ENCODE assay signal across 2 cellular contexts in the genomic region with DNA sequence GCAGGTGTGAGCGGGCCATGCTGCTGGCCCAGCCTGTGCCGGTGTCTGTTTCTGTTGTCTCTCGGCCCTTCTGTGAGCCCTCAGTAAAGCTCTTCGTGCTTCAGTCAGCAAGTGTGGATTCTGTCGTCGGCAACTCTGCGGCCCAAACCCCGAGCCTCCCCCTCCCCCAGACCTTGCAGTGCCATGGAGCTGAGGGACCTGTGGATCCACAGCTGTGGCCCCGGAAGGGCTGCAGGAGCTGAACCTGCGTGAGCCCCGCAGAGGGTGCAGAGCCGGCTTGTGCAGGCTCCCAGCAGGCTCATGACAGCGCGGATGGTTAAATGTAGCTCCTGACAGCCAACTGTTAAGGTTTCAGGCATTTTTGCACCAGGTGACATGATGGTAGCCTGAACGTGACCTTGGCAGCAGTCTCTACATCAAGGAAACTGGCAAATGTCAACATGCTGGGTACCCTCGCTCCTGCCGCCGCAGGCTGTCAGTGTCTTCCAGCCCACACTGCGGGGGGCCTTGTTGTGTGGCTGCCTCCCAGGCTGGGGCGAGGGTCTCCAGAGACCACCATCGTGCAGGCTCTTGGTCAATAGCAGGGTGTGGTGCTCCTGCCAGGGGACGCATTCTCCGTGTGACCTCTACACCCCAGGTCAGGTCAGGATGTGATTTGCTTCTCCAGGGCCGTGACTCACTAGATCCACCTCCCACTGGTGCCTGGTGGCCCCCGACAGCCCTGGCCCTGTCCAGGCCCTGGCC.
TF ChIP-seq lines count a peak whose summit lies in the region.

No MANE protein-coding gene starts in this region.

TF ChIP-seq in HCT116, 20 proteins besides CTCF, POLR2A, EP300 and RAD21:
- no peak for TF ChIP-seq YY1 (IDR thresholded peaks at IDR 0.05; ENCODE audit: extremely low read depth, insufficient replicate concordance, low read depth, low read length)
- no peak for TF ChIP-seq EZH2phosphoT487 (IDR thresholded peaks at IDR 0.05; ENCODE audit: borderline replicate concordance)
- TF ChIP-seq SP1 (IDR thresholded peaks at IDR 0.05; ENCODE audit: low read depth) = no peak
- TF ChIP-seq CEBPB (IDR thresholded peaks at IDR 0.05; ENCODE audit: low read depth) = no peak
- no peak for TF ChIP-seq ZFX (IDR thresholded peaks at IDR 0.05)
- no peak for TF ChIP-seq SRF (IDR thresholded peaks at IDR 0.05; ENCODE audit: low read depth)
- no peak for TF ChIP-seq CBX3 (IDR thresholded peaks at IDR 0.05; ENCODE audit: low read depth)
- TF ChIP-seq, protein P1, sequence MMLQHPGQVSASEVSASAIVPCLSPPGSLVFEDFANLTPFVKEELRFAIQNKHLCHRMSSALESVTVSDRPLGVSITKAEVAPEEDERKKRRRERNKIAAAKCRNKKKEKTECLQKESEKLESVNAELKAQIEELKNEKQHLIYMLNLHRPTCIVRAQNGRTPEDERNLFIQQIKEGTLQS (IDR thresholded peaks at IDR 0.05) = no peak
- no peak for TF ChIP-seq SIN3A (IDR thresholded peaks at IDR 0.05; ENCODE audit: low read depth)
- TF ChIP-seq ZNF274 (IDR thresholded peaks at IDR 0.05; ENCODE audit: low read depth, low read length) = no peak

TF ChIP-seq in K562, 482 proteins besides CTCF, POLR2A, EP300 and RAD21:
- TF ChIP-seq ZNF830 (CRISPR knock-in tag; IDR thresholded peaks at IDR 0.05) = no peak
- TF ChIP-seq MAFK (IDR thresholded peaks at IDR 0.05; ENCODE audit: low read length) = no peak
- TF ChIP-seq CBFA2T2 (conservative IDR thresholded peaks at IDR 0.05) = no peak
- no peak for TF ChIP-seq LEF1 (IDR thresholded peaks at IDR 0.05)
- TF ChIP-seq DIDO1 (tag; IDR thresholded peaks at IDR 0.05; ENCODE audit: low read depth) = no peak
- TF ChIP-seq EWSR1 (IDR thresholded peaks at IDR 0.05; ENCODE audit: borderline replicate concordance, low read depth, partially characterized antibody) = no peak
- no peak for TF ChIP-seq ZKSCAN3 (CRISPR knock-in tag; IDR thresholded peaks at IDR 0.05)
- TF ChIP-seq IRF2 (CRISPR knock-in tag; IDR thresholded peaks at IDR 0.05) = no peak
- TF ChIP-seq, protein P2, sequence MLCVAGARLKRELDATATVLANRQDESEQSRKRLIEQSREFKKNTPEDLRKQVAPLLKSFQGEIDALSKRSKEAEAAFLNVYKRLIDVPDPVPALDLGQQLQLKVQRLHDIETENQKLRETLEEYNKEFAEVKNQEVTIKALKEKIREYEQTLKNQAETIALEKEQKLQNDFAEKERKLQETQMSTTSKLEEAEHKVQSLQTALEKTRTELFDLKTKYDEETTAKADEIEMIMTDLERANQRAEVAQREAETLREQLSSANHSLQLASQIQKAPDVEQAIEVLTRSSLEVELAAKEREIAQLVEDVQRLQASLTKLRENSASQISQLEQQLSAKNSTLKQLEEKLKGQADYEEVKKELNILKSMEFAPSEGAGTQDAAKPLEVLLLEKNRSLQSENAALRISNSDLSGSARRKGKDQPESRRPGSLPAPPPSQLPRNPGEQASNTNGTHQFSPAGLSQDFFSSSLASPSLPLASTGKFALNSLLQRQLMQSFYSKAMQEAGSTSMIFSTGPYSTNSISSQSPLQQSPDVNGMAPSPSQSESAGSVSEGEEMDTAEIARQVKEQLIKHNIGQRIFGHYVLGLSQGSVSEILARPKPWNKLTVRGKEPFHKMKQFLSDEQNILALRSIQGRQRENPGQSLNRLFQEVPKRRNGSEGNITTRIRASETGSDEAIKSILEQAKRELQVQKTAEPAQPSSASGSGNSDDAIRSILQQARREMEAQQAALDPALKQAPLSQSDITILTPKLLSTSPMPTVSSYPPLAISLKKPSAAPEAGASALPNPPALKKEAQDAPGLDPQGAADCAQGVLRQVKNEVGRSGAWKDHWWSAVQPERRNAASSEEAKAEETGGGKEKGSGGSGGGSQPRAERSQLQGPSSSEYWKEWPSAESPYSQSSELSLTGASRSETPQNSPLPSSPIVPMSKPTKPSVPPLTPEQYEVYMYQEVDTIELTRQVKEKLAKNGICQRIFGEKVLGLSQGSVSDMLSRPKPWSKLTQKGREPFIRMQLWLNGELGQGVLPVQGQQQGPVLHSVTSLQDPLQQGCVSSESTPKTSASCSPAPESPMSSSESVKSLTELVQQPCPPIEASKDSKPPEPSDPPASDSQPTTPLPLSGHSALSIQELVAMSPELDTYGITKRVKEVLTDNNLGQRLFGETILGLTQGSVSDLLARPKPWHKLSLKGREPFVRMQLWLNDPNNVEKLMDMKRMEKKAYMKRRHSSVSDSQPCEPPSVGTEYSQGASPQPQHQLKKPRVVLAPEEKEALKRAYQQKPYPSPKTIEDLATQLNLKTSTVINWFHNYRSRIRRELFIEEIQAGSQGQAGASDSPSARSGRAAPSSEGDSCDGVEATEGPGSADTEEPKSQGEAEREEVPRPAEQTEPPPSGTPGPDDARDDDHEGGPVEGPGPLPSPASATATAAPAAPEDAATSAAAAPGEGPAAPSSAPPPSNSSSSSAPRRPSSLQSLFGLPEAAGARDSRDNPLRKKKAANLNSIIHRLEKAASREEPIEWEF (CRISPR knock-in tag; IDR thresholded peaks at IDR 0.05) = no peak
- TF ChIP-seq ZNF184 (CRISPR knock-in tag; IDR thresholded peaks at IDR 0.05) = no peak
- no peak for TF ChIP-seq ZNF699 (CRISPR knock-in tag; IDR thresholded peaks at IDR 0.05; ENCODE audit: insufficient replicate concordance)
- TF ChIP-seq RBBP5 (IDR thresholded peaks at IDR 0.05; ENCODE audit: borderline replicate concordance, insufficient read depth, low read length, poor library complexity, severe bottlenecking) = no peak
- no peak for TF ChIP-seq ZNF589 (CRISPR knock-in tag; IDR thresholded peaks at IDR 0.05; ENCODE audit: low read depth)
- TF ChIP-seq ZNF507 (tag; conservative IDR thresholded peaks at IDR 0.05) = no peak
- TF ChIP-seq ZNF77 (CRISPR knock-in tag; IDR thresholded peaks at IDR 0.05) = no peak
